1 cellular context compared by ENCODE assay signal in genomic region chr4:184782731-184783472, GRCh38.
TF ChIP-seq lines count a peak whose summit lies in the region.

No MANE protein-coding gene starts in this region.

TF ChIP-seq in K562, 482 proteins besides CTCF, POLR2A, EP300 and RAD21 (continued from another document):
- TF ChIP-seq ZNF311 (CRISPR knock-in tag; IDR thresholded peaks at IDR 0.05) (no peak), NFIC (IDR thresholded peaks at IDR 0.05) (no peak), RBM22 (IDR thresholded peaks at IDR 0.05; ENCODE audit: low read depth, low read length, poor library complexity, severe bottlenecking) (no peak), SFPQ (IDR thresholded peaks at IDR 0.05; ENCODE audit: low read depth, low read length) (no peak), NFYB (IDR thresholded peaks at IDR 0.05; ENCODE audit: extremely low read depth, insufficient read length) (no peak), SPI1 (IDR thresholded peaks at IDR 0.05; ENCODE audit: borderline replicate concordance, low read depth, low read length) (peak; percentile 58; the same call in 1 of the 2 replicates)
